11 cellular contexts compared by ENCODE assay signal in genomic region chrY:18815751-18816150, GRCh38. TPM values are rescaled to one million over a fixed set of nuclear protein-coding genes. Genes with fewer than 3 reads are reported as not detected.
A peak's percentile ranks its signal among the peaks of the same experiment; 100 is the strongest.
DNase-seq lines count a peak whose midpoint lies in the region; ATAC-seq, FAIRE-seq and TF ChIP-seq lines count a peak whose summit lies in the region.
"Not testable (repeated sequence)": the region's sequence is repeated elsewhere in the genome, so short reads cannot be mapped to it uniquely, and the experiment has no call there.
"Had no signal": no experiment of that assay in that cellular context is flagged by ENCODE, and none has a peak within 500 bp of the region (broad histone marks: within the 10 kb centered on the region; RNA-seq: fewer than 3 reads in every experiment).

No MANE protein-coding gene starts in this region.

- not testable (repeated sequence) for TF ChIP-seq POLR2A in A549 (IDR thresholded peaks at IDR 0.05; ENCODE audit: low read length)

- not testable (repeated sequence) for H3K27ac ChIP-seq in A549; small intestine (ENCODE audit: low read depth in 1 of 2, low read length in 1 of 2)

- no CpG with 5 or more reads among the region's 5 CpGs for WGBS in A549 (ENCODE audit: missing lambda C conversion rate)
- WGBS in small intestine, 3 donors, result no CpG with 5 or more reads among the region's 5 CpGs

- H3K36me3 ChIP-seq in small intestine (ENCODE audit: control insufficient read depth in 2 of 2, insufficient read depth in 2 of 2, low read length in 2 of 2), result not testable (repeated sequence)

- H3K4me1 ChIP-seq in A549; small intestine (ENCODE audit: control insufficient read depth in 2 of 2, insufficient read depth in 1 of 2, low read depth in 1 of 2, low read length in 1 of 2): not testable (repeated sequence)

- DNase-seq in A549 (ENCODE audit: low read depth in 1 of 2, low spot score in 1 of 2); small intestine: not testable (repeated sequence)

- CTCF ChIA-PET in A549 (lab: Yijun Ruan, JAX), result not testable (repeated sequence)

- not testable (repeated sequence) for TF ChIP-seq EP300 in A549 (IDR thresholded peaks at IDR 0.05)

- not testable (repeated sequence) for H3K9me3 ChIP-seq in A549; small intestine (ENCODE audit: control insufficient read depth, low read depth)

- TF ChIP-seq CTCF in A549 (IDR thresholded peaks at IDR 0.05), result not testable (repeated sequence)

- POLR2A ChIA-PET in A549 (lab: Yijun Ruan, JAX), result not testable (repeated sequence)

- TF ChIP-seq RAD21 in A549 (conservative IDR thresholded peaks at IDR 0.05 in 1 of 2, IDR thresholded peaks at IDR 0.05 in 1 of 2), result not testable (repeated sequence)

- H3K4me3 ChIP-seq in A549; small intestine (ENCODE audit: low read depth in 1 of 2, low read length in 2 of 2): not testable (repeated sequence)

- not testable (repeated sequence) for H3K4me2 ChIP-seq in A549

- ATAC-seq in A549, result not testable (repeated sequence)
- ATAC-seq in GM21515 (IDR thresholded peaks at IDR 0.05; ENCODE audit: unreplicated experiment), result peak; percentile 73
- peak; percentile 94 for ATAC-seq in HG02884 (IDR thresholded peaks at IDR 0.05; ENCODE audit: unreplicated experiment)
- ATAC-seq in HG03469 (IDR thresholded peaks at IDR 0.05; ENCODE audit: unreplicated experiment), result peak; percentile 70

- not testable (repeated sequence) for H3K27me3 ChIP-seq in small intestine (ENCODE audit: control insufficient read depth in 2 of 2, insufficient read depth in 2 of 2, low read length in 2 of 2)

- FAIRE-seq in A549 (lab: Jason Lieb, UNC), result peak; percentile 18
- peak; percentile 19 for FAIRE-seq in small intestine (lab: Jason Lieb, UNC)

RNA-seq across cellular contexts. Expression of gene HSFY2, which starts 42.2 kb away (rescaled TPM):
- polyA plus RNA-seq in A549 (2011; rRNA removed) (not detected in 2 replicates), A549 (2017; fragmentation: RNase III; extraction: RNeasy Plus Mini Kit Qiagen cat#74134 plus additional on column Dnase treatment) (not detected in 3 replicates), small intestine (not detected)
- not detected in 2 replicates for polyA plus RNA-seq in A549 (2012; cell fraction: cytosol; rRNA removed)
- not detected in 2 replicates for polyA plus RNA-seq in A549 (2012; cell fraction: nucleus; rRNA removed)
- polyA minus RNA-seq in A549 (2011; rRNA and poly(A)+ RNA removed), result not detected in 2 replicates
- polyA plus RNA-seq: AG04450; CD14-positive monocyte; CD4-positive, alpha-beta memory T cell; CD4-positive, CD25-positive, alpha-beta regulatory T cell; CD8-positive, alpha-beta memory T cell; GM12878 had no signal
